In the genomic region with DNA sequence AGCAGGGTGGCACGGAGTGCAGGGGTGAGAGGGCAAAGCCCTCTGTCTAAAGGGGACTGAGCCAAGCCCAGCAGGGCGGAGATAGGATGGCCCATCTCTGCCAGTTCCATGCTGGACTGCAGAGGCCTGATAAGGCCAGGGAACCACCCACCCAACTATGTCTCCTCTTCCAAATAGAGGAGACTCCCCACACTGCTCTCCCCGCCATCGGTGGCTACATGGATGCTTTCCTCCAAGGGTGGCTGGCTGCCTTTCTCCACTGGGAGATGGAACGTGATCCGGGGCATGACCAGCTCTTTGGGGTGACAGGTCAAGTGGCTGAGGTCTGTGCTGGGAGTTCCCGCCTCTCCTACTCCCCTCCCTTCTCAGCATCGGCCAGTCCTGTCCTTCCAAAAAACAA, we compare ENCODE assay signal across 1 cellular context.
TF ChIP-seq lines count a peak whose summit lies in the region.

No MANE protein-coding gene starts in this region.

TF ChIP-seq in K562, 482 proteins besides CTCF, POLR2A, EP300 and RAD21 (continued from another document):
- TF ChIP-seq, protein P1, sequence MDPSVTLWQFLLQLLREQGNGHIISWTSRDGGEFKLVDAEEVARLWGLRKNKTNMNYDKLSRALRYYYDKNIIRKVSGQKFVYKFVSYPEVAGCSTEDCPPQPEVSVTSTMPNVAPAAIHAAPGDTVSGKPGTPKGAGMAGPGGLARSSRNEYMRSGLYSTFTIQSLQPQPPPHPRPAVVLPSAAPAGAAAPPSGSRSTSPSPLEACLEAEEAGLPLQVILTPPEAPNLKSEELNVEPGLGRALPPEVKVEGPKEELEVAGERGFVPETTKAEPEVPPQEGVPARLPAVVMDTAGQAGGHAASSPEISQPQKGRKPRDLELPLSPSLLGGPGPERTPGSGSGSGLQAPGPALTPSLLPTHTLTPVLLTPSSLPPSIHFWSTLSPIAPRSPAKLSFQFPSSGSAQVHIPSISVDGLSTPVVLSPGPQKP (CRISPR knock-in tag; IDR thresholded peaks at IDR 0.05), result no peak
- TF ChIP-seq TAF1 (IDR thresholded peaks at IDR 0.05; ENCODE audit: control insufficient read depth, extremely low read depth, insufficient read depth, low read length, severe bottlenecking) (no peak), BMI1 (IDR thresholded peaks at IDR 0.05; ENCODE audit: low read length) (no peak), NCOR1 (IDR thresholded peaks at IDR 0.05) (peak; percentile 28; the same call in 1 of the 2 replicates), TCF3 (CRISPR knock-in tag; IDR thresholded peaks at IDR 0.05) (peak; percentile 71), CBFB (CRISPR knock-in tag; IDR thresholded peaks at IDR 0.05) (no peak), ZC3H11A (IDR thresholded peaks at IDR 0.05; ENCODE audit: low read depth, low read length) (no peak), BHLHE40 (IDR thresholded peaks at IDR 0.05; ENCODE audit: low read length) (peak; percentile 70), RBM25 (IDR thresholded peaks at IDR 0.05; ENCODE audit: low read depth, low read length, severe bottlenecking) (no peak), ZNF175 (CRISPR knock-in tag; IDR thresholded peaks at IDR 0.05; ENCODE audit: low read depth) (no peak), CBFA2T2 (conservative IDR thresholded peaks at IDR 0.05) (0 out of 2 replicates have a peak, but pooled peaks have one; percentile 25), CBX5 (IDR thresholded peaks at IDR 0.05; ENCODE audit: borderline replicate concordance, low read depth) (no peak), XRCC5 (IDR thresholded peaks at IDR 0.05; ENCODE audit: low read depth, low read length) (no peak), TCF7L2 (IDR thresholded peaks at IDR 0.05; ENCODE audit: low read depth, low read length) (no peak), KLF1 (tag; IDR thresholded peaks at IDR 0.05) (peak; percentile 29; the same call in 1 of the 2 replicates)
- TF ChIP-seq, protein P2, sequence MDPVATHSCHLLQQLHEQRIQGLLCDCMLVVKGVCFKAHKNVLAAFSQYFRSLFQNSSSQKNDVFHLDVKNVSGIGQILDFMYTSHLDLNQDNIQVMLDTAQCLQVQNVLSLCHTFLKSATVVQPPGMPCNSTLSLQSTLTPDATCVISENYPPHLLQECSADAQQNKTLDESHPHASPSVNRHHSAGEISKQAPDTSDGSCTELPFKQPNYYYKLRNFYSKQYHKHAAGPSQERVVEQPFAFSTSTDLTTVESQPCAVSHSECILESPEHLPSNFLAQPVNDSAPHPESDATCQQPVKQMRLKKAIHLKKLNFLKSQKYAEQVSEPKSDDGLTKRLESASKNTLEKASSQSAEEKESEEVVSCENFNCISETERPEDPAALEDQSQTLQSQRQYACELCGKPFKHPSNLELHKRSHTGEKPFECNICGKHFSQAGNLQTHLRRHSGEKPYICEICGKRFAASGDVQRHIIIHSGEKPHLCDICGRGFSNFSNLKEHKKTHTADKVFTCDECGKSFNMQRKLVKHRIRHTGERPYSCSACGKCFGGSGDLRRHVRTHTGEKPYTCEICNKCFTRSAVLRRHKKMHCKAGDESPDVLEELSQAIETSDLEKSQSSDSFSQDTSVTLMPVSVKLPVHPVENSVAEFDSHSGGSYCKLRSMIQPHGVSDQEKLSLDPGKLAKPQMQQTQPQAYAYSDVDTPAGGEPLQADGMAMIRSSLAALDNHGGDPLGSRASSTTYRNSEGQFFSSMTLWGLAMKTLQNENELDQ (CRISPR knock-in tag; IDR thresholded peaks at IDR 0.05; ENCODE audit: borderline replicate concordance), result no peak
